Comparison of ENCODE assay signal across 8 cellular contexts in genomic region chr2:25673170-25674002, GRCh38. TPM values are rescaled to one million over a fixed set of nuclear protein-coding genes. Genes with fewer than 3 reads are reported as not detected.
DNase-seq lines count a peak whose midpoint lies in the region; ATAC-seq and TF ChIP-seq lines count a peak whose summit lies in the region.

DTNB (minus strand) TSS chr2:25673577; CDS start chr2:25652660, 20,917 bp downstream.

- H3K4me2 ChIP-seq in GM23248 (ENCODE audit: unreplicated experiment) = peak within 1 kb of the TSS; percentile 85

- H3K27me3 ChIP-seq in GM23248 (replicated peaks; ENCODE audit: insufficient read depth) = no peaks in the 10 kb centered on the region
- no peaks in the 10 kb centered on the region for H3K27me3 ChIP-seq in upper lobe of left lung

- ATAC-seq in left cardiac atrium (peak; percentile 91 to 96), upper lobe of left lung (ENCODE audit: low FRiP score in 2 of 2) (peak; percentile 87 to 95)

- H3K9me3 ChIP-seq in GM23248 (ENCODE audit: low read depth) = no peaks in the 10 kb centered on the region
- H3K9me3 ChIP-seq in upper lobe of left lung = no peaks in the 10 kb centered on the region

- H3F3A ChIP-seq in GM23248 (ENCODE audit: insufficient read depth) = peaks cover 7% of the 10 kb centered on the region; the same call in 1 of the 2 replicates

- H4K20me1 ChIP-seq in GM23248 (ENCODE audit: insufficient read depth) = no peaks in the 10 kb centered on the region

- H3K9ac ChIP-seq in GM23248 = peak within 1 kb of the TSS; percentile 69

- H3K9me2 ChIP-seq in GM23248 (ENCODE audit: insufficient read depth) = no peaks in the 10 kb centered on the region

- H3K27ac ChIP-seq in GM23248 (no peak within 1 kb of the TSS), upper lobe of left lung (peak within 1 kb of the TSS; percentile 86 to 95 (median 86))

- DNase-seq in ELR (ENCODE audit: low read depth) (peak; percentile 79), GM23248 (peak; percentile 80), Kasumi-1 (lab: John Stamatoyannopoulos, UW) (peak; percentile 41 to 43), SW480 (ENCODE audit: low spot score) (peak; percentile 85), left cardiac atrium (peak; percentile 83), posterior vena cava (ENCODE audit: low spot score) (peak; percentile 92), upper lobe of left lung (peak; percentile 84 to 97)
- DNase-seq in activated naive CD8-positive, alpha-beta T cell treated with anti-CD3 and anti-CD28 coated beads, Interleukin-2, amount 50 U/mL, for 16 hours (ENCODE audit: low read depth, low spot score) = peak; percentile 46

- peaks cover 5% of the 10 kb centered on the region; the same call in 1 of the 2 replicates for H3K4me1 ChIP-seq in GM23248 (ENCODE audit: insufficient read depth)
- H3K4me1 ChIP-seq in upper lobe of left lung = peaks cover 8 to 17% (median 13%) of the 10 kb centered on the region in 4 donors

- no peaks in the 10 kb centered on the region for H3K79me2 ChIP-seq in GM23248 (ENCODE audit: insufficient read depth)

- H2AFZ ChIP-seq in GM23248 = peak within 1 kb of the TSS; percentile 85

- in situ Hi-C loops in GM23248 (cut with MboI) = no loop called here

- 1% methylated on average over 40 to 87 of the region's 124 CpGs for WGBS in GM23248 (ENCODE audit: low coverage in 1 of 2, low lambda C conversion rate in 2 of 2, missing lambda C conversion rate in 2 of 2), 2 experiments
- WGBS in upper lobe of left lung, 2 donors = 4% methylated on average over 15 of the region's 124 CpGs; no CpG with 5 or more reads in 1 of the 2 donors

- peak in 2 of 4 donors; percentile 50 to 80 for TF ChIP-seq POLR2A in upper lobe of left lung (IDR thresholded peaks at IDR 0.05)

- H3K36me3 ChIP-seq in GM23248 (ENCODE audit: low read depth) (no peaks in the 10 kb centered on the region), upper lobe of left lung (no peaks in the 10 kb centered on the region)

- no peak for TF ChIP-seq EP300 in upper lobe of left lung (IDR thresholded peaks at IDR 0.05)

- intact Hi-C loops in left cardiac atrium (cut with DNase I) = loop anchor here in 1 of 2 donors (10.0 kb wide), 1 partner anchor 299 kb away; no protein-coding TSS in a partner anchor
- intact Hi-C loops in posterior vena cava (cut with DNase I) = no loop called here

- peak in 4 of 6 experiments; percentile 0 to 32 (median 26) for TF ChIP-seq CTCF in upper lobe of left lung (IDR thresholded peaks at IDR 0.05)

- peak within 1 kb of the TSS; percentile 88 for H3K4me3 ChIP-seq in GM23248
- H3K4me3 ChIP-seq in upper lobe of left lung = peak within 1 kb of the TSS; percentile 46 to 98 (median 97)

RNA-seq across cellular contexts. Expression of gene DTNB, which starts in this region (rescaled TPM):
- 1.1 and 1.4 TPM in 2 replicates for total RNA-seq in GM23248 (2014; rRNA removed; shearing (Covaris generic))
- polyA plus RNA-seq in GM23248 (2016; fragmentation: Nextera tagmentation; extraction: Ambion mirVana) = 4.0 and 4.1 TPM in 2 replicates
- total RNA-seq in left cardiac atrium = 1 to 10 TPM; 6.1 to 7.0 TPM
- 10 to 100 TPM; 11.1 to 11.6 TPM for total RNA-seq in posterior vena cava
- total RNA-seq in upper lobe of left lung = 10 to 100 TPM; 19.3 to 59.7 (median 25.6) TPM

Comparison
In these comparisons a context has a peak if more than half of its experiments do, and no peak if none do; other contexts are left out.
1. DNase-seq: peak in every context shown above with its lines; median percentile 92 in posterior vena cava; 90 in upper lobe of left lung; 85 in SW480; 83 in left cardiac atrium; 80 in GM23248; 79 in ELR; 46 in activated naive CD8-positive, alpha-beta T cell treated with anti-CD3 and anti-CD28 coated beads, Interleukin-2, amount 50 U/mL, for 16 hours; 42 in Kasumi-1.